In the genomic region with DNA sequence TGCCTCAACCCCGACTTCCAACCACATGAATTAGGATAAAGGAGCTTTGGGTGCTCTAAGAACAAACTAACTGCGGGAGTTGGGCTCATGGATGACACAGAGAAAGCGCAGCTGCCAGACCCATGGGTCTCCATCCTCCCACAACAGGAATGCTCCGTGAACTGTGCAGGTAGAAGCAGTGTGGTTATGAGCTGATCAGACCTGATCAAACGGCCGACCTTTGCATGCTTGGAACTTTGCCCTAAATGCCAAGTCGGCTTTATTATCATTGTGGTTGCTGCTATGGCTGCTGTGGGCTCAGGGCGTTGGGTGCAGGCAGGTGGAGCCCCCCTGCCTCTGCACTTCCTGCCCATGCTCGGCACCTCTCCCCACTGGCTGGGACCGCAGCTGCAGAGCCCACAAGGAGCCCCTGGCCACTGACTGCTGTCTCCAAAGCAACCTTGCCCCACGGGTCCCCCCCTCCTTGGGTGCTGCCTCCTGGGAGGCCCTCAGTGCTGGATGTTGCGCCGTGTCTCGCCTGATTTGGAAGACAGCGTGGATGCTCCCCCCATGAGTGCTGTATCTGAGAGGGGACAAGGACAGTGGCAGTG, we compare ENCODE assay signal across 1 cellular context.
TF ChIP-seq lines count a peak whose summit lies in the region.

No MANE protein-coding gene starts in this region.

TF ChIP-seq in WTC11, 78 proteins besides CTCF, POLR2A, EP300 and RAD21 (continued from another document):
- TF ChIP-seq, protein P1, sequence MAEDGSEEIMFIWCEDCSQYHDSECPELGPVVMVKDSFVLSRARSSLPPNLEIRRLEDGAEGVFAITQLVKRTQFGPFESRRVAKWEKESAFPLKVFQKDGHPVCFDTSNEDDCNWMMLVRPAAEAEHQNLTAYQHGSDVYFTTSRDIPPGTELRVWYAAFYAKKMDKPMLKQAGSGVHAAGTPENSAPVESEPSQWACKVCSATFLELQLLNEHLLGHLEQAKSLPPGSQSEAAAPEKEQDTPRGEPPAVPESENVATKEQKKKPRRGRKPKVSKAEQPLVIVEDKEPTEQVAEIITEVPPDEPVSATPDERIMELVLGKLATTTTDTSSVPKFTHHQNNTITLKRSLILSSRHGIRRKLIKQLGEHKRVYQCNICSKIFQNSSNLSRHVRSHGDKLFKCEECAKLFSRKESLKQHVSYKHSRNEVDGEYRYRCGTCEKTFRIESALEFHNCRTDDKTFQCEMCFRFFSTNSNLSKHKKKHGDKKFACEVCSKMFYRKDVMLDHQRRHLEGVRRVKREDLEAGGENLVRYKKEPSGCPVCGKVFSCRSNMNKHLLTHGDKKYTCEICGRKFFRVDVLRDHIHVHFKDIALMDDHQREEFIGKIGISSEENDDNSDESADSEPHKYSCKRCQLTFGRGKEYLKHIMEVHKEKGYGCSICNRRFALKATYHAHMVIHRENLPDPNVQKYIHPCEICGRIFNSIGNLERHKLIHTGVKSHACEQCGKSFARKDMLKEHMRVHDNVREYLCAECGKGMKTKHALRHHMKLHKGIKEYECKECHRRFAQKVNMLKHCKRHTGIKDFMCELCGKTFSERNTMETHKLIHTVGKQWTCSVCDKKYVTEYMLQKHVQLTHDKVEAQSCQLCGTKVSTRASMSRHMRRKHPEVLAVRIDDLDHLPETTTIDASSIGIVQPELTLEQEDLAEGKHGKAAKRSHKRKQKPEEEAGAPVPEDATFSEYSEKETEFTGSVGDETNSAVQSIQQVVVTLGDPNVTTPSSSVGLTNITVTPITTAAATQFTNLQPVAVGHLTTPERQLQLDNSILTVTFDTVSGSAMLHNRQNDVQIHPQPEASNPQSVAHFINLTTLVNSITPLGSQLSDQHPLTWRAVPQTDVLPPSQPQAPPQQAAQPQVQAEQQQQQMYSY (CRISPR knock-in tag; IDR thresholded peaks at IDR 0.05), result no peak
- TF ChIP-seq IRF2 (CRISPR knock-in tag; IDR thresholded peaks at IDR 0.05; ENCODE audit: borderline replicate concordance, low read depth) (no peak), JUN (CRISPR knock-in tag; IDR thresholded peaks at IDR 0.05) (no peak), RORB (CRISPR knock-in tag; IDR thresholded peaks at IDR 0.05) (no peak)
- TF ChIP-seq, protein P2, sequence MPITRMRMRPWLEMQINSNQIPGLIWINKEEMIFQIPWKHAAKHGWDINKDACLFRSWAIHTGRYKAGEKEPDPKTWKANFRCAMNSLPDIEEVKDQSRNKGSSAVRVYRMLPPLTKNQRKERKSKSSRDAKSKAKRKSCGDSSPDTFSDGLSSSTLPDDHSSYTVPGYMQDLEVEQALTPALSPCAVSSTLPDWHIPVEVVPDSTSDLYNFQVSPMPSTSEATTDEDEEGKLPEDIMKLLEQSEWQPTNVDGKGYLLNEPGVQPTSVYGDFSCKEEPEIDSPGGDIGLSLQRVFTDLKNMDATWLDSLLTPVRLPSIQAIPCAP (CRISPR knock-in tag; IDR thresholded peaks at IDR 0.05), result no peak
- TF ChIP-seq, protein P3, sequence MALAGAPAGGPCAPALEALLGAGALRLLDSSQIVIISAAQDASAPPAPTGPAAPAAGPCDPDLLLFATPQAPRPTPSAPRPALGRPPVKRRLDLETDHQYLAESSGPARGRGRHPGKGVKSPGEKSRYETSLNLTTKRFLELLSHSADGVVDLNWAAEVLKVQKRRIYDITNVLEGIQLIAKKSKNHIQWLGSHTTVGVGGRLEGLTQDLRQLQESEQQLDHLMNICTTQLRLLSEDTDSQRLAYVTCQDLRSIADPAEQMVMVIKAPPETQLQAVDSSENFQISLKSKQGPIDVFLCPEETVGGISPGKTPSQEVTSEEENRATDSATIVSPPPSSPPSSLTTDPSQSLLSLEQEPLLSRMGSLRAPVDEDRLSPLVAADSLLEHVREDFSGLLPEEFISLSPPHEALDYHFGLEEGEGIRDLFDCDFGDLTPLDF (CRISPR knock-in tag; IDR thresholded peaks at IDR 0.05), result no peak
- TF ChIP-seq, protein P4, sequence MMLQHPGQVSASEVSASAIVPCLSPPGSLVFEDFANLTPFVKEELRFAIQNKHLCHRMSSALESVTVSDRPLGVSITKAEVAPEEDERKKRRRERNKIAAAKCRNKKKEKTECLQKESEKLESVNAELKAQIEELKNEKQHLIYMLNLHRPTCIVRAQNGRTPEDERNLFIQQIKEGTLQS (CRISPR knock-in tag; conservative IDR thresholded peaks at IDR 0.05), result no peak
- TF ChIP-seq, protein P5, sequence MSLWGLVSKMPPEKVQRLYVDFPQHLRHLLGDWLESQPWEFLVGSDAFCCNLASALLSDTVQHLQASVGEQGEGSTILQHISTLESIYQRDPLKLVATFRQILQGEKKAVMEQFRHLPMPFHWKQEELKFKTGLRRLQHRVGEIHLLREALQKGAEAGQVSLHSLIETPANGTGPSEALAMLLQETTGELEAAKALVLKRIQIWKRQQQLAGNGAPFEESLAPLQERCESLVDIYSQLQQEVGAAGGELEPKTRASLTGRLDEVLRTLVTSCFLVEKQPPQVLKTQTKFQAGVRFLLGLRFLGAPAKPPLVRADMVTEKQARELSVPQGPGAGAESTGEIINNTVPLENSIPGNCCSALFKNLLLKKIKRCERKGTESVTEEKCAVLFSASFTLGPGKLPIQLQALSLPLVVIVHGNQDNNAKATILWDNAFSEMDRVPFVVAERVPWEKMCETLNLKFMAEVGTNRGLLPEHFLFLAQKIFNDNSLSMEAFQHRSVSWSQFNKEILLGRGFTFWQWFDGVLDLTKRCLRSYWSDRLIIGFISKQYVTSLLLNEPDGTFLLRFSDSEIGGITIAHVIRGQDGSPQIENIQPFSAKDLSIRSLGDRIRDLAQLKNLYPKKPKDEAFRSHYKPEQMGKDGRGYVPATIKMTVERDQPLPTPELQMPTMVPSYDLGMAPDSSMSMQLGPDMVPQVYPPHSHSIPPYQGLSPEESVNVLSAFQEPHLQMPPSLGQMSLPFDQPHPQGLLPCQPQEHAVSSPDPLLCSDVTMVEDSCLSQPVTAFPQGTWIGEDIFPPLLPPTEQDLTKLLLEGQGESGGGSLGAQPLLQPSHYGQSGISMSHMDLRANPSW (CRISPR knock-in tag; conservative IDR thresholded peaks at IDR 0.05; ENCODE audit: low read depth), result no peak
